In genomic region chr1:247407180-247407616, GRCh38 we compare ENCODE assay signal across 8 cellular contexts. TPM values are rescaled to one million over a fixed set of nuclear protein-coding genes. Genes with fewer than 3 reads are reported as not detected.
DNase-seq lines count a peak whose midpoint lies in the region; ATAC-seq lines count a peak whose summit lies in the region.

No MANE protein-coding gene starts in this region.

- ATAC-seq in GM19372 (IDR thresholded peaks at IDR 0.05; ENCODE audit: low read depth, unreplicated experiment) (peak; percentile 69), HG03159 (IDR thresholded peaks at IDR 0.05; ENCODE audit: unreplicated experiment) (peak; percentile 72)
- ATAC-seq in activated CD4-positive, CD25-positive, alpha-beta regulatory T cell treated with anti-CD3 and anti-CD28 coated beads, Interleukin-2, amount 50 U/mL, for 24 hours: peak; percentile 62 to 69

- DNase-seq in epithelial cell of prostate (ENCODE audit: low read depth, low spot score): no peak
- DNase-seq in stimulated activated CD8-positive, alpha-beta memory T cell treated with anti-CD3 and anti-CD28 coated beads, Interleukin-15, amount 100 ng/mL, for 24 hours (ENCODE audit: low read depth): peak; percentile 26
- DNase-seq in iPS-NIHi7 (ENCODE audit: extremely low spot score): no peak
- DNase-seq in NCI-H1436 (lab: John Stamatoyannopoulos, UW): no peak
- no peak for DNase-seq in HT-29 (ENCODE audit: low spot score)

- peak overlapping the region; percentile 3 for H3K27ac ChIP-seq in epithelial cell of prostate

RNA-seq across cellular contexts. Expression of gene NLRP3, which starts 8.8 kb away (rescaled TPM):
- total RNA-seq in HT-29 (2014; rRNA removed; shearing (Covaris generic)): 0.70 and 0.71 TPM in 2 replicates

RNA-seq across cellular contexts. Expression of gene OR2B11, which starts 50.7 kb away (rescaled TPM):
- not detected in 2 replicates for total RNA-seq in HT-29 (2014; rRNA removed; shearing (Covaris generic))
